ENCODE assay signal across 8 cellular contexts in genomic region chr10:132448248-132448731, GRCh38. TPM values are rescaled to one million over a fixed set of nuclear protein-coding genes. Genes with fewer than 3 reads are reported as not detected.
DNase-seq lines count a peak whose midpoint lies in the region; ATAC-seq and TF ChIP-seq lines count a peak whose summit lies in the region.

No MANE protein-coding gene starts in this region.

- peaks cover 28% of the 10 kb centered on the region for H3K4me1 ChIP-seq in mammary epithelial cell (ENCODE audit: insufficient read depth, low read length)
- peaks cover 59% of the 10 kb centered on the region for H3K4me1 ChIP-seq in mucosa of stomach (ENCODE audit: control insufficient read depth, insufficient read depth, low read length)
- H3K4me1 ChIP-seq in urinary bladder (ENCODE audit: insufficient read depth), result no peaks in the 10 kb centered on the region

- H3K79me2 ChIP-seq in mammary epithelial cell (ENCODE audit: insufficient read depth, low read length), result no peaks in the 10 kb centered on the region

- H3K9me3 ChIP-seq in mammary epithelial cell (replicated peaks; ENCODE audit: insufficient read depth, low read length) (no peaks in the 10 kb centered on the region), mucosa of stomach (ENCODE audit: control insufficient read depth, low read length) (no peaks in the 10 kb centered on the region)

- ATAC-seq in HG02588 (IDR thresholded peaks at IDR 0.05; ENCODE audit: unreplicated experiment), result no peak
- ATAC-seq in HG02610 (IDR thresholded peaks at IDR 0.05; ENCODE audit: unreplicated experiment), result no peak

- H3K4me3 ChIP-seq in mammary epithelial cell (replicated peaks in 1 of 3; ENCODE audit: insufficient read depth in 1 of 3, low read depth in 2 of 3, low read length in 3 of 3) (no peak overlapping the region), mucosa of stomach (ENCODE audit: low read length) (peak overlapping the region; percentile 14), urinary bladder (ENCODE audit: low read depth, low read length) (no peak overlapping the region)

- in situ Hi-C loops in mammary epithelial cell (cut with MboI; ENCODE audit: low sequenced_read_pairs in 2 of 2), result loop anchor here in 1 of 2 donors (5.0 kb wide), 2 partner anchors 51 to 226 kb away; partner anchors contain the start of gene PWWP2B

- no peaks in the 10 kb centered on the region for H4K20me1 ChIP-seq in mammary epithelial cell (ENCODE audit: insufficient read depth, low read length)

- BruUV-seq in mammary epithelial cell (replicated peaks; lab: Mats Ljungman, UMichigan), result TSS peak; percentile 74

- intact Hi-C loops in mammary epithelial cell (cut with micrococcal nuclease), result loop anchor here (2.0 kb wide), 1 partner anchor 117 kb away; no protein-coding TSS in a partner anchor

- no peak for TF ChIP-seq CTCF in mammary epithelial cell (conservative IDR thresholded peaks at IDR 0.05 in 1 of 2, IDR thresholded peaks at IDR 0.05 in 1 of 2; ENCODE audit: extremely low read depth in 1 of 2, insufficient read depth in 1 of 2, low read depth in 1 of 2, low read length in 2 of 2)

- DNase-seq in AML-193 (lab: John Stamatoyannopoulos, UW) (peak; percentile 33 to 45), HCEC 1CT (peak; percentile 56), SKM-1 treated with dmso at 0.1 percent for 144 hours (lab: John Stamatoyannopoulos, UW; ENCODE audit: unreplicated experiment) (peak; percentile 67), mammary epithelial cell (peak; percentile 76)

- peak overlapping the region; percentile 73 for H3K4me2 ChIP-seq in mammary epithelial cell (ENCODE audit: insufficient read depth, low read depth, low read length)

- H3K27me3 ChIP-seq in mammary epithelial cell (ENCODE audit: insufficient read depth, low read length), result no peaks in the 10 kb centered on the region
- no peaks in the 10 kb centered on the region for H3K27me3 ChIP-seq in mucosa of stomach (ENCODE audit: control insufficient read depth, insufficient read depth, low read length)

- H2AFZ ChIP-seq in mammary epithelial cell (ENCODE audit: low read depth, low read length), result peak overlapping the region; percentile 73

- dilution Hi-C loops in mammary epithelial cell (cut with HindIII; ENCODE audit: low sequenced_read_pairs), result no loop called here

- H3K36me3 ChIP-seq in mammary epithelial cell (ENCODE audit: insufficient read depth, low read length) (no peaks in the 10 kb centered on the region), mucosa of stomach (ENCODE audit: control insufficient read depth, insufficient read depth, low read length) (no peaks in the 10 kb centered on the region), urinary bladder (ENCODE audit: insufficient read depth) (no peaks in the 10 kb centered on the region)

- WGBS in mammary epithelial cell (ENCODE audit: low coverage, missing lambda C conversion rate), result 24% methylated on average over 5 of the region's 15 CpGs
- WGBS in urinary bladder, result 74% methylated on average over 15 of the region's 15 CpGs

- H3K9ac ChIP-seq in mammary epithelial cell (ENCODE audit: insufficient read depth, low read length) (peak overlapping the region; percentile 78), mucosa of stomach (ENCODE audit: low read length) (peak overlapping the region; percentile 79)

- H3K27ac ChIP-seq in mammary epithelial cell (ENCODE audit: insufficient read depth, low read depth, low read length), result peak overlapping the region; percentile 98
- peak overlapping the region; percentile 96 for H3K27ac ChIP-seq in urinary bladder (ENCODE audit: low read depth)

- CTCF ChIA-PET in mammary epithelial cell (lab: Charles Lee; ENCODE audit: low non-redundant PET), result no interaction called here

RNA-seq across cellular contexts. Expression of gene PWWP2B, which starts 51.3 kb away (rescaled TPM):
- total RNA-seq in mammary epithelial cell, result 10 to 100 TPM; 10.7 to 12.3 TPM
- 4.3 TPM for polyA plus RNA-seq in mammary epithelial cell
- polyA minus RNA-seq in mammary epithelial cell, result 2.8 TPM
- 6.8 TPM for total RNA-seq in urinary bladder
- 16.6 TPM for polyA plus RNA-seq in urinary bladder
